In genomic region chr9:93247099-93247865, GRCh38 we compare ENCODE assay signal across 21 cellular contexts.
DNase-seq lines count a peak whose midpoint lies in the region; ATAC-seq and TF ChIP-seq lines count a peak whose summit lies in the region.
"Had no signal": no experiment of that assay in that cellular context is flagged by ENCODE, and none has a peak within 500 bp of the region (broad histone marks: within the 10 kb centered on the region; RNA-seq: fewer than 3 reads in every experiment).

No MANE protein-coding gene starts in this region.

- peak overlapping the region; percentile 52 for H3K27ac Mint-ChIP-seq in glutamatergic neuron (ENCODE audit: unreplicated experiment)
- H3K27ac Mint-ChIP-seq: CD14-positive monocyte; CD4-positive, alpha-beta T cell; CD8-positive, alpha-beta memory T cell; HFFc6 had no signal

- no peak overlapping the region for H3K4me3 ChIP-seq in left ventricle myocardium inferior
- H3K4me3 ChIP-seq in psoas muscle = no peak overlapping the region
- H3K4me3 ChIP-seq: A549; BLaER1 treated with 17β-estradiol and CSF1 and Interleukin-3, amounts not matched to agents 10 nM and 100 nM; HAP-1 had no signal

- H3K9me3 ChIP-seq in left ventricle myocardium inferior (replicated peaks) = no peaks in the 10 kb centered on the region
- no peaks in the 10 kb centered on the region for H3K9me3 ChIP-seq in psoas muscle
- H3K9me3 ChIP-seq: A549; BE2C; BLaER1 treated with 17β-estradiol and CSF1 and Interleukin-3, amounts not matched to agents 10 nM and 100 nM; HAP-1 had no signal

- H3K27me3 ChIP-seq in left ventricle myocardium inferior (ENCODE audit: low read depth) (no peaks in the 10 kb centered on the region), psoas muscle (ENCODE audit: insufficient read depth in 3 of 3, low read length in 2 of 3) (no peaks in the 10 kb centered on the region)
- H3K27me3 ChIP-seq: BE2C had no signal

- WGBS in psoas muscle, 3 donors = 93 to 96% (median 94%) methylated on average over 33 to 36 of the region's 36 CpGs

- no peak overlapping the region for H3K4me3 Mint-ChIP-seq in glutamatergic neuron (ENCODE audit: unreplicated experiment)
- H3K4me3 Mint-ChIP-seq: CD14-positive monocyte; CD4-positive, alpha-beta T cell; CD8-positive, alpha-beta memory T cell; HFFc6 had no signal

- ATAC-seq in left cardiac atrium (no peak), psoas muscle (no peak), left colon (no peak)
- ATAC-seq: A549 had no signal

- intact Hi-C loops in left ventricle myocardium inferior (cut with micrococcal nuclease) (no loop called here), left cardiac atrium (cut with DNase I) (no loop called here), psoas muscle (cut with DNase I) (loop anchor here in 1 of 2 donors (5.0 kb wide), 1 partner anchor 85 kb away; no protein-coding TSS in a partner anchor), left colon (cut with DNase I, micrococcal nuclease) (no loop called here)

- H3K27ac ChIP-seq in left ventricle myocardium inferior (replicated peaks) (peak overlapping the region; percentile 51), VCaP (0 out of 2 replicates have a peak overlapping the region, but pooled peaks have one; percentile 5), psoas muscle (no peak overlapping the region)
- H3K27ac ChIP-seq: A549; BLaER1 treated with 17β-estradiol and CSF1 and Interleukin-3, amounts not matched to agents 10 nM and 100 nM had no signal

- peaks cover 55% of the 10 kb centered on the region for H3K4me1 Mint-ChIP-seq in glutamatergic neuron (ENCODE audit: low read depth, unreplicated experiment)
- H3K4me1 Mint-ChIP-seq: CD14-positive monocyte had no signal

- H3K36me3 ChIP-seq in left ventricle myocardium inferior (no peaks in the 10 kb centered on the region), psoas muscle (ENCODE audit: insufficient read depth in 1 of 2, low read depth in 1 of 2) (peaks cover 0 to 5% of the 10 kb centered on the region in 2 donors)
- H3K36me3 ChIP-seq: BE2C had no signal

- H3K36me3 Mint-ChIP-seq in glutamatergic neuron (ENCODE audit: unreplicated experiment) = no peaks in the 10 kb centered on the region
- H3K36me3 Mint-ChIP-seq: CD14-positive monocyte; CD8-positive, alpha-beta memory T cell had no signal

- H3K4me1 ChIP-seq in left ventricle myocardium inferior (peaks cover 44% of the 10 kb centered on the region), psoas muscle (peaks cover 22% of the 10 kb centered on the region)
- H3K4me1 ChIP-seq: A549, BE2C had no signal

- DNase-seq in left ventricle myocardium inferior (no peak), left cardiac atrium (no peak), glutamatergic neuron (no peak), psoas muscle (peak; percentile 7 to 39), left colon (no peak), foreskin melanocyte (no peak)
- DNase-seq: 8988T; ACHN; AML-193; BE2C; Calu3; CD4-positive, alpha-beta T cell; CD8-positive, alpha-beta memory T cell; DND-41; GOT3; HFFc6 had no signal

- H3K27me3 Mint-ChIP-seq in glutamatergic neuron (ENCODE audit: unreplicated experiment) = peaks cover 7% of the 10 kb centered on the region
- H3K27me3 Mint-ChIP-seq: CD4-positive, alpha-beta T cell had no signal

- TF ChIP-seq CTCF in left ventricle myocardium inferior (IDR thresholded peaks at IDR 0.05; ENCODE audit: borderline replicate concordance) (no peak), VCaP (conservative IDR thresholded peaks at IDR 0.05) (no peak), glutamatergic neuron (IDR thresholded peaks at IDR 0.05; ENCODE audit: partially characterized antibody, unreplicated experiment) (no peak), psoas muscle (IDR thresholded peaks at IDR 0.05) (no peak)

- peaks cover 22% of the 10 kb centered on the region for H3K9me3 Mint-ChIP-seq in glutamatergic neuron (ENCODE audit: unreplicated experiment)
- H3K9me3 Mint-ChIP-seq: CD14-positive monocyte; CD4-positive, alpha-beta T cell; CD8-positive, alpha-beta memory T cell; HFFc6 had no signal

Comparison
In these comparisons a context has a peak if more than half of its experiments do, and no peak if none do; other contexts are left out.
1. DNase-seq: peak in psoas muscle (2 of 2); none in left ventricle myocardium inferior (single experiment), left cardiac atrium (single experiment), glutamatergic neuron (single experiment), left colon (0 of 2) and foreskin melanocyte (single experiment).